ENCODE assay signal across 1 cellular context in the genomic region with DNA sequence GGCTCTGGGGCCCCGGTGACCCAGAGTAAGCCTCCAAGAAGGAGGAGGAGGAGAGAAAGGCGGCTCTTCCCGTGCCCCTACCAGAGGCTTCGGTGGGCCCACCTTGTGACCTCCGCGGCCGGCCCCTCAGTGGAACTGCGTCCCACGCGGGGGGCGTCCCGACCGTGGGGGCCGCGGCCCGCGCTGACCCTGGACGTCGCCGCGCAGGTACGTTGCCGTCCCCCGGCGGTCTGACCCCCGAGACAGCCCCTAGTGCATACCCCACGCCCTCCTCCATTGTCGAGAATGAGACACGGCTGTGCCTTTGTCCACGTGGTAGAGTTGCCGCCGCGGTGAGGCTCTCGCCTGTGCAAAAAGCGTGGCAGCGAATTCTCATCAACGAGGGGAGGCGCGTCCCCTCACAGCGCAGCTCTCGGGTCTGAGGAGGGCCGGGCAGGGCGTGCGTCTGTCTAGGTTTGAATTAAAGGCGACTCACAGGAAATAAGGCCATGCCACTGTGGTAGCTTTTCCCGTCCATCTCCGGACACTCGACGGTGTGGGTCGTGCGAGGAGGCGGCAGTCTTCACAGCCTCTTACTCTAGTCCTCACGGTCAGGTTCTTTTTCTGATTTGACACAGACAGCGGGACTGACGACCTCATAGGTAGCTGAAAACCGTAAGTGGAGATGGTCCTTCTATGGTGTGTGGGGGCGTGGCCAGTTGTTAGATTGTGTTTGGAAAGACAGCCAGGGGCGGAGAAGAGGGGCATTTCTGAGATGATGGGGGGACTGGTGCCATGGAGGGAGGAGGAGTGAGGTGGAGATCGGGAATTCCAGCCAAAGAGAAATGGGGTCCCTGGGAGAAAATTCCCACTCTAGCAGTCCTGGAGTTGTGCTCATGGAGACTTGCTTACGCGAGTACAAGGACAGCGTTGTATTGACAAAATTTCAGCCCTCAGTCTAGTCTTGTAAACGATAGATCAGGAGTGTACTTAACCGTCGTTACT.
TF ChIP-seq lines count a peak whose summit lies in the region.

No MANE protein-coding gene starts in this region.

TF ChIP-seq in HepG2, 621 proteins besides CTCF, POLR2A, EP300 and RAD21 (continued from another document and continues in another):
- TF ChIP-seq ZBED4 (CRISPR knock-in tag; IDR thresholded peaks at IDR 0.05; ENCODE audit: borderline replicate concordance) (no peak), ZNF296 (CRISPR knock-in tag; conservative IDR thresholded peaks at IDR 0.05) (0 out of 2 replicates have a peak, but pooled peaks have one; percentile 57), MXD4 (CRISPR knock-in tag; IDR thresholded peaks at IDR 0.05) (peak; percentile 71), ZNF180 (CRISPR knock-in tag; IDR thresholded peaks at IDR 0.05; ENCODE audit: borderline replicate concordance, low read depth) (no peak), ZNF274 (CRISPR knock-in tag; IDR thresholded peaks at IDR 0.05) (0 out of 2 replicates have a peak, but pooled peaks have one; percentile 6), YY1 (IDR thresholded peaks at IDR 0.05; ENCODE audit: insufficient read depth, insufficient replicate concordance, low read depth, low read length) (no peak), ZNF589 (CRISPR knock-in tag; conservative IDR thresholded peaks at IDR 0.05) (peak; percentile 97), TOPORS (CRISPR knock-in tag; IDR thresholded peaks at IDR 0.05) (peak; percentile 77; the same call in 1 of the 2 replicates), NFIB (CRISPR knock-in tag; IDR thresholded peaks at IDR 0.05; ENCODE audit: borderline replicate concordance) (no peak), ZNF383 (CRISPR knock-in tag; IDR thresholded peaks at IDR 0.05; ENCODE audit: borderline replicate concordance) (peak; percentile 23; the same call in 1 of the 2 replicates), BRF2 (CRISPR knock-in tag; IDR thresholded peaks at IDR 0.05) (peak; percentile 73; the same call in 1 of the 2 replicates), ATF5 (CRISPR knock-in tag; IDR thresholded peaks at IDR 0.05; ENCODE audit: low read depth) (0 out of 2 replicates have a peak, but pooled peaks have one; percentile 60), ZGPAT (CRISPR knock-in tag; IDR thresholded peaks at IDR 0.05) (no peak; the same call in 1 of the 2 replicates), ZNF772 (CRISPR knock-in tag; IDR thresholded peaks at IDR 0.05) (peak; percentile 75), NR2C2 (CRISPR knock-in tag; IDR thresholded peaks at IDR 0.05; ENCODE audit: borderline replicate concordance) (no peak), KLF13 (CRISPR knock-in tag; IDR thresholded peaks at IDR 0.05) (peak; percentile 15; the same call in 1 of the 2 replicates), CSRNP2 (CRISPR knock-in tag; conservative IDR thresholded peaks at IDR 0.05; ENCODE audit: low read depth) (peak; percentile 90), SP140L (CRISPR knock-in tag; IDR thresholded peaks at IDR 0.05; ENCODE audit: borderline replicate concordance) (no peak; the same call in 1 of the 2 replicates), TBP (CRISPR knock-in tag; IDR thresholded peaks at IDR 0.05) (peak; percentile 6; the same call in 1 of the 2 replicates), ZNF552 (CRISPR knock-in tag; IDR thresholded peaks at IDR 0.05; ENCODE audit: borderline replicate concordance) (peak; percentile 37; the same call in 1 of the 2 replicates), ZNF362 (CRISPR knock-in tag; IDR thresholded peaks at IDR 0.05; ENCODE audit: borderline replicate concordance) (no peak), MBNL3 (CRISPR knock-in tag; conservative IDR thresholded peaks at IDR 0.05) (no peak), CEBPB (IDR thresholded peaks at IDR 0.05; ENCODE audit: borderline replicate concordance, low read depth, low read length) (no peak), ZC3H4 (CRISPR knock-in tag; IDR thresholded peaks at IDR 0.05; ENCODE audit: borderline replicate concordance) (peak; percentile 77; the same call in 1 of the 2 replicates), NFATC3 (CRISPR knock-in tag; IDR thresholded peaks at IDR 0.05) (0 out of 2 replicates have a peak, but pooled peaks have one; percentile 71), TERF1 (CRISPR knock-in tag; IDR thresholded peaks at IDR 0.05) (no peak; the same call in 1 of the 2 replicates), BATF2 (CRISPR knock-in tag; IDR thresholded peaks at IDR 0.05) (peak; percentile 87), CHD4 (IDR thresholded peaks at IDR 0.05; ENCODE audit: borderline replicate concordance, low read length) (no peak), MBD4 (IDR thresholded peaks at IDR 0.05; ENCODE audit: borderline replicate concordance, low read length) (no peak), RBAK (CRISPR knock-in tag; IDR thresholded peaks at IDR 0.05) (0 out of 2 replicates have a peak, but pooled peaks have one; percentile 17), FOXA3 (CRISPR knock-in tag; IDR thresholded peaks at IDR 0.05) (no peak; the same call in 1 of the 2 replicates), ERF (CRISPR knock-in tag; IDR thresholded peaks at IDR 0.05) (no peak), ZNF546 (CRISPR knock-in tag; conservative IDR thresholded peaks at IDR 0.05) (0 out of 2 replicates have a peak, but pooled peaks have one; percentile 13), SP2 (CRISPR knock-in tag; IDR thresholded peaks at IDR 0.05) (peak; percentile 68), ZNF232 (CRISPR knock-in tag; IDR thresholded peaks at IDR 0.05; ENCODE audit: borderline replicate concordance) (no peak; the same call in 1 of the 2 replicates), HBP1 (CRISPR knock-in tag; IDR thresholded peaks at IDR 0.05; ENCODE audit: low read depth) (peak; percentile 65; the same call in 1 of the 2 replicates), ZNF678 (CRISPR knock-in tag; IDR thresholded peaks at IDR 0.05) (peak; percentile 96), STAT5B (CRISPR knock-in tag; IDR thresholded peaks at IDR 0.05) (0 out of 2 replicates have a peak, but pooled peaks have one; percentile 49), KLF12 (CRISPR knock-in tag; IDR thresholded peaks at IDR 0.05; ENCODE audit: borderline replicate concordance) (no peak), ASH2L (IDR thresholded peaks at IDR 0.05; ENCODE audit: insufficient read length, low read depth, low read length) (peak; percentile 49), ZNF577 (CRISPR knock-in tag; IDR thresholded peaks at IDR 0.05; ENCODE audit: borderline replicate concordance, low read depth) (0 out of 2 replicates have a peak, but pooled peaks have one; percentile 69), ZNF780A (CRISPR knock-in tag; IDR thresholded peaks at IDR 0.05) (peak; percentile 85; the same call in 1 of the 2 replicates), TIGD3 (CRISPR knock-in tag; IDR thresholded peaks at IDR 0.05; ENCODE audit: borderline replicate concordance) (peak; percentile 62; the same call in 1 of the 2 replicates), SMYD3 (CRISPR knock-in tag; IDR thresholded peaks at IDR 0.05) (peak; percentile 85; the same call in 1 of the 2 replicates)
